8 cellular contexts compared by ENCODE assay signal in the genomic region with DNA sequence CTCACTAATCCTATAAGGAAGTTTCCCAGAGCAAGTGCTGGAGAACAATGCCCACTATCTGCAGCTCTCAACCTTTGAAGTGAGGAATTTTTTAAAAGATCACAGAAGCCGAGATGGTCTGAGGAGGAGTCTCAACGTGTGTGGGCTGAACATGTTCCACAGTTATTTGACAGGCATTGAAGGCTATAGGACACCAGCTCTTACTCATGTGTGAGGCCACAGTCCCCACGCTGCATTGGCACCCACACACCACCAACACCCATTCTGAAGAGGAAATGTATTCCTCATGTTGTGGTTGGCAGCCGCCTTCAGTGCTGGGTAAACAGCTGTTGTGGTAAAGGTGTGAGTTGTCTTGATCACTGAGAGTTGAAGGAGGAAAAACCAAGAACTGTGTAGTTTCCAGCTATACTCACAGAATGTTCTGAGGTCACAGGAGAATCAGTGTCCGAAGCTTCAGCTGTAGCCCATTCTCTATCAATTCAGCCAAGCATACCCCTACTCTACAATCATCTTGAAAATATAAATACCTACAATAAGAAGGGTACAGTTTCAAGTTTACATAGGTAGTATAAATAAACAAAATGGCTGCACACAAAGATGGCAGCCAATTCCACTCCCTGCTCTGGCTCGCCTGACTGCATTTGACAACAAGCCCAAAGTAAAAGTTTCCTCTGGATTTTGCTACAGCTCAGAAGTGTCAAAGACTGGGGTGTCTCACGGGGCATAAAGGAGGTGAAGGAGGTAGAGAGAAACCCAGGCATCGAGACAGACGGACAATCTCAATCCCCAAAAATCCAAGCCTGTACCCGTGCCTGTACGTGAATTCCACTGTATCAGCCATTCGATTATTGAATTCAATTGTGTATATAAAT. TPM values are rescaled to one million over a fixed set of nuclear protein-coding genes. Genes with fewer than 3 reads are reported as not detected.
DNase-seq lines count a peak whose midpoint lies in the region; ATAC-seq and TF ChIP-seq lines count a peak whose summit lies in the region.

No MANE protein-coding gene starts in this region.

- TF ChIP-seq CTCF in mammary epithelial cell (conservative IDR thresholded peaks at IDR 0.05 in 1 of 2, IDR thresholded peaks at IDR 0.05 in 1 of 2; ENCODE audit: extremely low read depth in 1 of 2, insufficient read depth in 1 of 2, low read depth in 1 of 2, low read length in 2 of 2), result no peak

- H3K79me2 ChIP-seq in mammary epithelial cell (ENCODE audit: insufficient read depth, low read length), result no peaks in the 10 kb centered on the region

- peaks cover 2% of the 10 kb centered on the region for H3K36me3 Mint-ChIP-seq in T-helper 17 cell (ENCODE audit: low read depth)

- DNase-seq in T-helper 17 cell, result peak in 2 of 3 donors; percentile 52 to 57
- DNase-seq in mammary epithelial cell, result peak; percentile 58
- DNase-seq in stimulated activated CD4-positive, alpha-beta T cell treated with anti-CD3 and anti-CD28 coated beads, Interleukin-4, amount 100 ng/mL, for 4 hours, result peak; percentile 66 to 91
- no peak for DNase-seq in NCI-H1930 (lab: John Stamatoyannopoulos, UW)
- no peak for DNase-seq in H7
- no peak for DNase-seq in ACHN

- H3K9me3 ChIP-seq in T-helper 17 cell (ENCODE audit: control insufficient read depth, low read length, poor library complexity, severe bottlenecking) (no peaks in the 10 kb centered on the region), mammary epithelial cell (replicated peaks; ENCODE audit: insufficient read depth, low read length) (no peaks in the 10 kb centered on the region)

- H4K20me1 ChIP-seq in mammary epithelial cell (ENCODE audit: insufficient read depth, low read length), result no peaks in the 10 kb centered on the region

- H3K4me3 ChIP-seq in mammary epithelial cell (replicated peaks in 1 of 3; ENCODE audit: insufficient read depth in 1 of 3, low read depth in 2 of 3, low read length in 3 of 3) (no peak overlapping the region), H7 (ENCODE audit: insufficient read depth, low read depth, low read length) (no peak overlapping the region)

- H3K4me1 Mint-ChIP-seq in T-helper 17 cell, result peaks cover 28% of the 10 kb centered on the region

- CTCF ChIA-PET in mammary epithelial cell (lab: Charles Lee; ENCODE audit: low non-redundant PET), result no interaction called here

- BruUV-seq in mammary epithelial cell (replicated peaks; lab: Mats Ljungman, UMichigan), result no TSS peak

- no peak overlapping the region for H2AFZ ChIP-seq in mammary epithelial cell (ENCODE audit: low read depth, low read length)

- H3K27me3 Mint-ChIP-seq in T-helper 17 cell, result no peaks in the 10 kb centered on the region

- dilution Hi-C loops in mammary epithelial cell (cut with HindIII; ENCODE audit: low sequenced_read_pairs), result no loop called here

- no peak overlapping the region for H3K27ac Mint-ChIP-seq in T-helper 17 cell

- intact Hi-C loops in mammary epithelial cell (cut with micrococcal nuclease), result no loop called here

- peak overlapping the region; percentile 74 for H3K4me3 Mint-ChIP-seq in T-helper 17 cell

- no peak overlapping the region for H3K4me2 ChIP-seq in mammary epithelial cell (ENCODE audit: insufficient read depth, low read depth, low read length)

- no peak overlapping the region for H3K27ac ChIP-seq in mammary epithelial cell (ENCODE audit: insufficient read depth, low read depth, low read length)

- no peaks in the 10 kb centered on the region for H3K27me3 ChIP-seq in mammary epithelial cell (ENCODE audit: insufficient read depth, low read length)
- no peaks in the 10 kb centered on the region for H3K27me3 ChIP-seq in H7 (ENCODE audit: control insufficient read depth, insufficient read depth, low read length)

- in situ Hi-C loops in mammary epithelial cell (cut with MboI; ENCODE audit: low sequenced_read_pairs in 2 of 2), result no loop called here
- in situ Hi-C loops in ACHN (cut with HindIII; ENCODE audit: low pct_ligation_motif_present, low pct_unique_long_range_greater_than_20kb, low sequenced_read_pairs), result no loop called here

- peak; percentile 95 for ATAC-seq in GM18498 (IDR thresholded peaks at IDR 0.05; ENCODE audit: unreplicated experiment)
- peak; percentile 96 for ATAC-seq in HG02763 (IDR thresholded peaks at IDR 0.05; ENCODE audit: unreplicated experiment)
- peak; percentile 99 for ATAC-seq in T-helper 17 cell

- WGBS in mammary epithelial cell (ENCODE audit: low coverage, missing lambda C conversion rate), result 65% methylated on average over 12 of the region's 12 CpGs

- H3K4me1 ChIP-seq in mammary epithelial cell (ENCODE audit: insufficient read depth, low read length), result no peaks in the 10 kb centered on the region

- H3K9ac ChIP-seq in mammary epithelial cell (ENCODE audit: insufficient read depth, low read length), result no peak overlapping the region

- H3K36me3 ChIP-seq in mammary epithelial cell (ENCODE audit: insufficient read depth, low read length) (no peaks in the 10 kb centered on the region), H7 (replicated peaks; ENCODE audit: control insufficient read depth, insufficient read depth, low read length) (no peaks in the 10 kb centered on the region)

RNA-seq across cellular contexts. Expression of a gene that starts 12.1 kb away (rescaled TPM):
- total RNA-seq in T-helper 17 cell, result 100 to 1,000 TPM; 106 to 128 TPM
- 1 to 10 TPM in 1 of 2 donors, under 1 TPM in 1; 0.67 to 4.5 TPM for total RNA-seq in mammary epithelial cell
- 0.44 TPM for polyA plus RNA-seq in mammary epithelial cell
- 7.8 TPM for polyA minus RNA-seq in mammary epithelial cell
- total RNA-seq in H7 (2014; rRNA removed; shearing (Covaris generic)), result not detected in 2 replicates

Comparison
In these comparisons a context has a peak if more than half of its experiments do, and no peak if none do; other contexts are left out.
1. DNase-seq: peak in T-helper 17 cell (2 of 3), mammary epithelial cell (single experiment) and stimulated activated CD4-positive, alpha-beta T cell treated with anti-CD3 and anti-CD28 coated beads, Interleukin-4, amount 100 ng/mL, for 4 hours (2 of 2); none in NCI-H1930 (0 of 2), H7 (single experiment) and ACHN (single experiment).
2. RNA of a gene that starts 12.1 kb away (total RNA-seq): 106 to 128 TPM in T-helper 17 cell; 0.67 to 4.5 TPM in mammary epithelial cell and not detected in H7; every median in the first group is over 10 times any median in the second.
3. Peak in every context shown above with its lines, with median percentiles within 50 percentile points of each other: ATAC-seq.